9 cellular contexts compared by ENCODE assay signal in genomic region chr12:6943719-6944380, GRCh38. TPM values are rescaled to one million over a fixed set of nuclear protein-coding genes. Genes with fewer than 3 reads are reported as not detected.
DNase-seq lines count a peak whose midpoint lies in the region; ATAC-seq and TF ChIP-seq lines count a peak whose summit lies in the region.
"Had no signal": no experiment of that assay in that cellular context is flagged by ENCODE, and none has a peak within 500 bp of the region (broad histone marks: within the 10 kb centered on the region; RNA-seq: fewer than 3 reads in every experiment).

C12orf57 (plus strand) TSS chr12:6944022; CDS start chr12:6944122, 100 bp downstream.
RNU7-1 (plus strand) TSS chr12:6943816.

- peak within 1 kb of the TSS; percentile 97 for H3K27ac Mint-ChIP-seq in activated CD4-positive, alpha-beta T cell treated with anti-CD3 and anti-CD28 coated beads for 36 hours
- peak within 1 kb of the TSS; percentile 99 for H3K27ac Mint-ChIP-seq in dendritic cell treated with granulocyte-macrophage colony-stimulating factor and Interleukin-4, amounts not matched to agents 40 ng/mL and 50 ng/mL, for 4 days

- H3K27me3 ChIP-seq in left lung: no peaks in the 10 kb centered on the region

- CTCF ChIA-PET in activated CD4-positive, alpha-beta T cell treated with anti-CD3 and anti-CD28 coated beads for 36 hours (lab: Charles Lee): interaction anchor here (0.6 to 11.3 kb wide), 13 partner anchors 12 to 891 kb away, joined by 3 to 237 read pairs (median 6); partner anchors contain the start of genes C1RL, LPCAT3 and SPSB2

- no peak for TF ChIP-seq CTCF in left lung (IDR thresholded peaks at IDR 0.05)

- POLR2A ChIA-PET in activated CD4-positive, alpha-beta T cell treated with anti-CD3 and anti-CD28 coated beads for 36 hours (lab: Charles Lee): interaction anchor here (0.6 to 5.3 kb wide), 40 partner anchors 9 to 874 kb away, joined by 3 to 142 read pairs (median 5); partner anchors contain the start of genes ATN1, C1RL, CDCA3 and COPS7A

- H3K9me3 ChIP-seq in left lung: no peaks in the 10 kb centered on the region

- H3K4me1 ChIP-seq in left lung: peaks cover 17 to 63% of the 10 kb centered on the region in 2 donors

- peak within 1 kb of the TSS; percentile 94 to 96 for H3K27ac ChIP-seq in left lung

- peaks cover 55% of the 10 kb centered on the region for H3K4me1 Mint-ChIP-seq in activated CD4-positive, alpha-beta T cell treated with anti-CD3 and anti-CD28 coated beads for 36 hours
- peaks cover 72% of the 10 kb centered on the region for H3K4me1 Mint-ChIP-seq in dendritic cell treated with granulocyte-macrophage colony-stimulating factor and Interleukin-4, amounts not matched to agents 40 ng/mL and 50 ng/mL, for 4 days (ENCODE audit: low read depth)

- peaks cover 0 to 30% of the 10 kb centered on the region in 2 donors for H3K36me3 ChIP-seq in left lung

- H3K9me3 Mint-ChIP-seq in activated CD4-positive, alpha-beta T cell treated with anti-CD3 and anti-CD28 coated beads for 36 hours (ENCODE audit: low read depth): no peaks in the 10 kb centered on the region
- H3K9me3 Mint-ChIP-seq in dendritic cell treated with granulocyte-macrophage colony-stimulating factor and Interleukin-4, amounts not matched to agents 40 ng/mL and 50 ng/mL, for 4 days: no peaks in the 10 kb centered on the region

- H3K4me3 ChIP-seq in left lung: peak within 1 kb of the TSS; percentile 45 to 56

- intact Hi-C loops in activated CD4-positive, alpha-beta T cell treated with anti-CD3 and anti-CD28 coated beads for 36 hours (cut with DNase I, micrococcal nuclease): loop anchor here (1.0 to 5.0 kb wide), 12 partner anchors 17 to 337 kb away; partner anchors contain the start of genes C1R (in 2 of the 2), C1RL (in 2 of the 2), EMG1 (in 2 of the 2) and LPCAT3 (in 2 of the 2)
- intact Hi-C loops in dendritic cell treated with granulocyte-macrophage colony-stimulating factor and Interleukin-4, amounts not matched to agents 40 ng/mL and 50 ng/mL, for 4 days (cut with micrococcal nuclease): loop anchor here (1.0 to 5.0 kb wide), 3 partner anchors 17 to 168 kb away; no protein-coding TSS in a partner anchor
- intact Hi-C loops in left lung (cut with DNase I): no loop called here

- H3K36me3 Mint-ChIP-seq in activated CD4-positive, alpha-beta T cell treated with anti-CD3 and anti-CD28 coated beads for 36 hours (ENCODE audit: low read depth): peaks cover 23% of the 10 kb centered on the region
- H3K36me3 Mint-ChIP-seq in dendritic cell treated with granulocyte-macrophage colony-stimulating factor and Interleukin-4, amounts not matched to agents 40 ng/mL and 50 ng/mL, for 4 days (ENCODE audit: low read depth): peaks cover 27% of the 10 kb centered on the region

- DNase-seq in C1 segment of cervical spinal cord (lab: John Stamatoyannopoulos, UW) (peak in 12 of 14 donors; percentile 49 to 96 (median 70)), NCI-H510A (lab: John Stamatoyannopoulos, UW) (peak; percentile 65), left lung (peak in 1 of 2 donors; percentile 88)
- peak; percentile 90 for DNase-seq in activated CD4-positive, alpha-beta T cell treated with anti-CD3 and anti-CD28 coated beads for 36 hours
- peak; percentile 87 for DNase-seq in stimulated activated CD4-positive, alpha-beta T cell treated with anti-CD3 and anti-CD28 coated beads, Interleukin-4, amount 100 ng/mL, for 24 hours

- ATAC-seq in GM19328 (IDR thresholded peaks at IDR 0.05; ENCODE audit: unreplicated experiment): peak; percentile 29
- peak; percentile 31 for ATAC-seq in HG03457 (IDR thresholded peaks at IDR 0.05; ENCODE audit: unreplicated experiment)
- ATAC-seq in activated CD4-positive, alpha-beta T cell treated with anti-CD3 and anti-CD28 coated beads for 36 hours: peak; percentile 64
- peak; percentile 51 for ATAC-seq in left lung

- H3K27me3 Mint-ChIP-seq in activated CD4-positive, alpha-beta T cell treated with anti-CD3 and anti-CD28 coated beads for 36 hours: no peaks in the 10 kb centered on the region
- no peaks in the 10 kb centered on the region for H3K27me3 Mint-ChIP-seq in dendritic cell treated with granulocyte-macrophage colony-stimulating factor and Interleukin-4, amounts not matched to agents 40 ng/mL and 50 ng/mL, for 4 days

- peak within 1 kb of the TSS; percentile 81 for H3K4me3 Mint-ChIP-seq in activated CD4-positive, alpha-beta T cell treated with anti-CD3 and anti-CD28 coated beads for 36 hours
- H3K4me3 Mint-ChIP-seq in dendritic cell treated with granulocyte-macrophage colony-stimulating factor and Interleukin-4, amounts not matched to agents 40 ng/mL and 50 ng/mL, for 4 days: peak within 1 kb of the TSS; percentile 70

RNA-seq across cellular contexts. Expression of gene C12orf57, which starts in this region (rescaled TPM):
- total RNA-seq in activated CD4-positive, alpha-beta T cell treated with anti-CD3 and anti-CD28 coated beads for 36 hours: 100 to 1,000 TPM; 189 to 208 TPM
- total RNA-seq in left lung: 100 to 1,000 TPM; 159 to 194 TPM

RNA-seq across cellular contexts. Expression of gene RNU7-1, which starts in this region (rescaled TPM):
- total RNA-seq in activated CD4-positive, alpha-beta T cell treated with anti-CD3 and anti-CD28 coated beads for 36 hours: not detected
- total RNA-seq in left lung: not detected
- total RNA-seq: T-helper 2 cell treated with Interferon-gamma antibody and Interleukin-4, amounts not matched to agents 100 ng/mL and 5 ng/mL, for 36 hours had no signal

Comparison
In these comparisons a context has a peak if more than half of its experiments do, and no peak if none do; other contexts are left out.
1. intact Hi-C loops: an anchor here in activated CD4-positive, alpha-beta T cell treated with anti-CD3 and anti-CD28 coated beads for 36 hours (1.0 to 5.0 kb wide) and dendritic cell treated with granulocyte-macrophage colony-stimulating factor and Interleukin-4, amounts not matched to agents 40 ng/mL and 50 ng/mL, for 4 days (1.0 to 5.0 kb wide); none called in left lung.